ENCODE assay signal across 16 cellular contexts in the genomic region with DNA sequence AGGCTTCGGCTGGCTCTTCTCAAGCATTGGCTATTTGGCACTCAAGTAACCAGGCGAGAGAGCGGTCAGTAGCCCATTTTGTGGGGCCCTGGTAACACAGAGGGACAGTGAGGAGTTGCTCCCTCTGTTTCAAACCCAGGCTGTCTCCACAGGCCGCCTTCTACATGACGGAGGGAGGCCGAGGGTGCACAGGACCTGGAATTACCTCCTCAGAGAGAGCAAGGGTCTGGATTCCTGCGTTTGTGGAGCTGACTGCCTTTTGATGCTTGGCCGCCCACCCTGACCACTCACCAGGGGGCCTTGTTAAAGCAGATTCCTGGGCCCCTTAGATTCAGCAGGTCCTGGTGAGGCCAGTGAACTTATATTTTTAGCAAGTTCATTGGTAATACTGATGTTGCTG. TPM values are rescaled to one million over a fixed set of nuclear protein-coding genes. Genes with fewer than 3 reads are reported as not detected.
DNase-seq lines count a peak whose midpoint lies in the region; ATAC-seq and TF ChIP-seq lines count a peak whose summit lies in the region.
"Had no signal": no experiment of that assay in that cellular context is flagged by ENCODE, and none has a peak within 500 bp of the region (broad histone marks: within the 10 kb centered on the region; RNA-seq: fewer than 3 reads in every experiment).

No MANE protein-coding gene starts in this region.

- H3K4me1 Mint-ChIP-seq in activated CD8-positive, alpha-beta memory T cell treated with anti-CD3 and anti-CD28 coated beads, Interleukin-2, amount 10 ng/mL, durations not matched to agents 7 days and 5 days = peaks cover 37% of the 10 kb centered on the region
- H3K4me1 Mint-ChIP-seq in CD4-positive, alpha-beta T cell (ENCODE audit: low read depth) = peaks cover 46% of the 10 kb centered on the region
- no peaks in the 10 kb centered on the region for H3K4me1 Mint-ChIP-seq in endodermal cell
- H3K4me1 Mint-ChIP-seq in naive thymus-derived CD4-positive, alpha-beta T cell = peaks cover 43 to 62% (median 56%) of the 10 kb centered on the region in 7 donors
- H3K4me1 Mint-ChIP-seq: H9 had no signal

- DNase-seq in activated CD8-positive, alpha-beta memory T cell treated with anti-CD3 and anti-CD28 coated beads for 24 hours = peak; percentile 38
- DNase-seq in activated CD8-positive, alpha-beta memory T cell treated with anti-CD3 and anti-CD28 coated beads, Interleukin-2, amount 10 ng/mL, durations not matched to agents 7 days and 5 days = no peak
- DNase-seq in CD4-positive, alpha-beta T cell = no peak
- DNase-seq in endodermal cell = peak; percentile 28
- no peak for DNase-seq in naive thymus-derived CD4-positive, alpha-beta T cell
- DNase-seq in iPS-NIHi7 (ENCODE audit: extremely low spot score) = no peak
- no peak for DNase-seq in heart left ventricle
- DNase-seq: C1 segment of cervical spinal cord; Caco-2; CD8-positive, alpha-beta memory T cell; DND-41; GDM1; GOT3; H9 had no signal

- TF ChIP-seq CTCF in CD4-positive, alpha-beta T cell (IDR thresholded peaks at IDR 0.05) = no peak
- no peak for TF ChIP-seq CTCF in endodermal cell (conservative IDR thresholded peaks at IDR 0.05)
- no peak for TF ChIP-seq CTCF in gastroesophageal sphincter (IDR thresholded peaks at IDR 0.05)
- TF ChIP-seq CTCF in heart left ventricle (IDR thresholded peaks at IDR 0.05) = no peak

- TF ChIP-seq POLR2A in gastroesophageal sphincter (IDR thresholded peaks at IDR 0.05) = no peak
- no peak for TF ChIP-seq POLR2A in heart left ventricle (IDR thresholded peaks at IDR 0.05)

- H3K4me1 ChIP-seq in endodermal cell (ENCODE audit: control insufficient read depth, insufficient read depth, low read length) = peaks cover 3% of the 10 kb centered on the region
- peaks cover 37 to 56% of the 10 kb centered on the region in 2 donors for H3K4me1 ChIP-seq in naive thymus-derived CD4-positive, alpha-beta T cell (ENCODE audit: control insufficient read depth in 2 of 2, insufficient read depth in 2 of 2, low read length in 2 of 2)
- no peaks in the 10 kb centered on the region for H3K4me1 ChIP-seq in gastroesophageal sphincter
- H3K4me1 ChIP-seq in heart left ventricle = peaks cover 0 to 39% (median 0%) of the 10 kb centered on the region in 12 donors
- H3K4me1 ChIP-seq: Caco-2 had no signal

- H3K36me3 ChIP-seq in endodermal cell (ENCODE audit: control insufficient read depth, insufficient read depth, low read length) (peaks cover 96% of the 10 kb centered on the region), gastroesophageal sphincter (peaks cover 0 to 90% of the 10 kb centered on the region in 2 donors), heart left ventricle (peaks cover 0 to 98% (median 78%) of the 10 kb centered on the region in 9 donors)
- H3K36me3 ChIP-seq in naive thymus-derived CD4-positive, alpha-beta T cell (ENCODE audit: control insufficient read depth in 2 of 3, insufficient read depth in 3 of 3, low read length in 3 of 3) = peaks cover 25 to 70% (median 50%) of the 10 kb centered on the region in 3 experiments

- no peak overlapping the region for H3K9ac ChIP-seq in endodermal cell (ENCODE audit: extremely low read depth, low read length, poor library complexity, severe bottlenecking)

- no peaks in the 10 kb centered on the region for H3K27me3 ChIP-seq in CD4-positive, alpha-beta T cell (ENCODE audit: control insufficient read depth, insufficient read depth, low read length)
- H3K27me3 ChIP-seq in endodermal cell (ENCODE audit: control insufficient read depth, insufficient read depth, low read length, poor library complexity, severe bottlenecking) = no peaks in the 10 kb centered on the region
- H3K27me3 ChIP-seq in naive thymus-derived CD4-positive, alpha-beta T cell (ENCODE audit: control insufficient read depth in 2 of 2, insufficient read depth in 2 of 2, low read length in 2 of 2) = no peaks in the 10 kb centered on the region
- H3K27me3 ChIP-seq in gastroesophageal sphincter = no peaks in the 10 kb centered on the region
- no peaks in the 10 kb centered on the region for H3K27me3 ChIP-seq in heart left ventricle

- H3K4me3 ChIP-seq in endodermal cell (ENCODE audit: low read length) (no peak overlapping the region), gastroesophageal sphincter (no peak overlapping the region), heart left ventricle (no peak overlapping the region)
- no peak overlapping the region for H3K4me3 ChIP-seq in naive thymus-derived CD4-positive, alpha-beta T cell (ENCODE audit: low read length)

- H3K27ac Mint-ChIP-seq in activated CD8-positive, alpha-beta memory T cell treated with anti-CD3 and anti-CD28 coated beads, Interleukin-2, amount 10 ng/mL, durations not matched to agents 7 days and 5 days = no peak overlapping the region
- H3K27ac Mint-ChIP-seq in CD4-positive, alpha-beta T cell = peak overlapping the region; percentile 71
- H3K27ac Mint-ChIP-seq in endodermal cell = no peak overlapping the region
- peak overlapping the region in 4 of 9 donors; percentile 67 to 95 (median 82) for H3K27ac Mint-ChIP-seq in naive thymus-derived CD4-positive, alpha-beta T cell
- H3K27ac Mint-ChIP-seq: B cell, H9 had no signal

- H3K36me3 Mint-ChIP-seq in activated CD8-positive, alpha-beta memory T cell treated with anti-CD3 and anti-CD28 coated beads, Interleukin-2, amount 10 ng/mL, durations not matched to agents 7 days and 5 days = peaks cover 75% of the 10 kb centered on the region
- peaks cover 90% of the 10 kb centered on the region for H3K36me3 Mint-ChIP-seq in CD4-positive, alpha-beta T cell (ENCODE audit: low read depth)
- peaks cover 80% of the 10 kb centered on the region for H3K36me3 Mint-ChIP-seq in endodermal cell (ENCODE audit: low read depth)
- H3K36me3 Mint-ChIP-seq in naive thymus-derived CD4-positive, alpha-beta T cell = peaks cover 20 to 65% (median 61%) of the 10 kb centered on the region in 5 donors

- no peaks in the 10 kb centered on the region for H3K9me3 ChIP-seq in CD4-positive, alpha-beta T cell (ENCODE audit: control insufficient read depth, low read length)
- H3K9me3 ChIP-seq in endodermal cell (ENCODE audit: control insufficient read depth, low read length) (peaks cover 10% of the 10 kb centered on the region), gastroesophageal sphincter (no peaks in the 10 kb centered on the region), heart left ventricle (no peaks in the 10 kb centered on the region)
- no peaks in the 10 kb centered on the region for H3K9me3 ChIP-seq in naive thymus-derived CD4-positive, alpha-beta T cell (ENCODE audit: control insufficient read depth in 2 of 3, low read length in 3 of 3)
- H3K9me3 ChIP-seq: Caco-2 had no signal

- no peaks in the 10 kb centered on the region for H3K27me3 Mint-ChIP-seq in activated CD8-positive, alpha-beta memory T cell treated with anti-CD3 and anti-CD28 coated beads, Interleukin-2, amount 10 ng/mL, durations not matched to agents 7 days and 5 days
- no peaks in the 10 kb centered on the region for H3K27me3 Mint-ChIP-seq in CD4-positive, alpha-beta T cell
- no peaks in the 10 kb centered on the region for H3K27me3 Mint-ChIP-seq in endodermal cell (ENCODE audit: insufficient read depth)
- no peaks in the 10 kb centered on the region for H3K27me3 Mint-ChIP-seq in naive thymus-derived CD4-positive, alpha-beta T cell
- H3K27me3 Mint-ChIP-seq: B cell; CD8-positive, alpha-beta memory T cell had no signal

- intact Hi-C loops in CD4-positive, alpha-beta T cell (cut with DNase I, micrococcal nuclease) = no loop called here
- intact Hi-C loops in naive thymus-derived CD4-positive, alpha-beta T cell (cut with micrococcal nuclease) = no loop called here
- intact Hi-C loops in heart left ventricle (cut with DNase I) = loop anchor here in 1 of 10 donors (10.0 kb wide), 1 partner anchor 307 kb away; no protein-coding TSS in a partner anchor

- no peak for TF ChIP-seq EP300 in gastroesophageal sphincter (IDR thresholded peaks at IDR 0.05)

- no peak overlapping the region for H3K4me3 Mint-ChIP-seq in activated CD8-positive, alpha-beta memory T cell treated with anti-CD3 and anti-CD28 coated beads, Interleukin-2, amount 10 ng/mL, durations not matched to agents 7 days and 5 days
- H3K4me3 Mint-ChIP-seq in CD4-positive, alpha-beta T cell = no peak overlapping the region
- no peak overlapping the region for H3K4me3 Mint-ChIP-seq in endodermal cell
- H3K4me3 Mint-ChIP-seq in naive thymus-derived CD4-positive, alpha-beta T cell = no peak overlapping the region
- H3K4me3 Mint-ChIP-seq: B cell; CD8-positive, alpha-beta memory T cell; H9 had no signal

- no peaks in the 10 kb centered on the region for H3K9me3 Mint-ChIP-seq in activated CD8-positive, alpha-beta memory T cell treated with anti-CD3 and anti-CD28 coated beads, Interleukin-2, amount 10 ng/mL, durations not matched to agents 7 days and 5 days (ENCODE audit: low read depth)
- no peaks in the 10 kb centered on the region for H3K9me3 Mint-ChIP-seq in CD4-positive, alpha-beta T cell
- peaks cover 11% of the 10 kb centered on the region for H3K9me3 Mint-ChIP-seq in endodermal cell
- no peaks in the 10 kb centered on the region for H3K9me3 Mint-ChIP-seq in naive thymus-derived CD4-positive, alpha-beta T cell
- H3K9me3 Mint-ChIP-seq: CD8-positive, alpha-beta memory T cell; H9 had no signal

- no peak for ATAC-seq in activated CD8-positive, alpha-beta memory T cell treated with anti-CD3 and anti-CD28 coated beads, Interleukin-2, amount 10 ng/mL, durations not matched to agents 7 days and 5 days
- ATAC-seq in CD4-positive, alpha-beta T cell (ENCODE audit: poor library complexity) = no peak
- no peak for ATAC-seq in naive thymus-derived CD4-positive, alpha-beta T cell
- ATAC-seq in gastroesophageal sphincter (no peak), heart left ventricle (no peak)

- no peak overlapping the region for H3K27ac ChIP-seq in CD4-positive, alpha-beta T cell (ENCODE audit: low read depth, low read length)
- H3K27ac ChIP-seq in endodermal cell (ENCODE audit: low read depth, low read length) (no peak overlapping the region), gastroesophageal sphincter (no peak overlapping the region), heart left ventricle (no peak overlapping the region)
- peak overlapping the region; percentile 11 for H3K27ac ChIP-seq in naive thymus-derived CD4-positive, alpha-beta T cell (ENCODE audit: low read depth, low read length)

- WGBS in endodermal cell (ENCODE audit: insufficient coverage in 1 of 2, insufficient read length in 1 of 2), 2 experiments = 95% methylated on average over 6 to 8 of the region's 8 CpGs
- 92 to 93% methylated on average over 2 to 5 of the region's 8 CpGs for WGBS in gastroesophageal sphincter (ENCODE audit: low coverage in 1 of 2), 2 donors
- WGBS in heart left ventricle, 4 donors = 97 to 99% (median 98%) methylated on average over 7 to 8 of the region's 8 CpGs

- POLR2A ChIA-PET in CD4-positive, alpha-beta T cell (lab: Charles Lee) = interaction anchor here (1.2 kb wide), 1 partner anchor 11 kb away, joined by 4 read pairs; no protein-coding TSS in a partner anchor
- POLR2A ChIA-PET in naive thymus-derived CD4-positive, alpha-beta T cell (lab: Charles Lee) = no interaction called here

- CTCF ChIA-PET in activated CD8-positive, alpha-beta memory T cell treated with anti-CD3 and anti-CD28 coated beads, Interleukin-2, amount 10 ng/mL, durations not matched to agents 7 days and 5 days (lab: Charles Lee) = interaction anchor here (0.7 to 4.1 kb wide), 5 partner anchors 9 to 110 kb away, joined by 3 to 24 read pairs (median 6); no protein-coding TSS in a partner anchor
- CTCF ChIA-PET in CD4-positive, alpha-beta T cell (lab: Charles Lee) = interaction anchor here (0.7 to 3.1 kb wide), 6 partner anchors 9 to 109 kb away, joined by 3 to 15 read pairs (median 4); no protein-coding TSS in a partner anchor
- CTCF ChIA-PET in naive thymus-derived CD4-positive, alpha-beta T cell (lab: Charles Lee) = interaction anchor here (1.1 kb wide), 1 partner anchor 9 kb away, joined by 5 read pairs; no protein-coding TSS in a partner anchor

RNA-seq across cellular contexts. Expression of a gene that starts 12.3 kb away (rescaled TPM):
- 10 to 100 TPM; 57.9 to 87.6 TPM for total RNA-seq in activated CD8-positive, alpha-beta memory T cell treated with anti-CD3 and anti-CD28 coated beads, Interleukin-2, amount 10 ng/mL, durations not matched to agents 7 days and 5 days
- 100 to 1,000 TPM; 125 to 126 TPM for total RNA-seq in CD4-positive, alpha-beta T cell
- total RNA-seq in endodermal cell = 10 to 100 TPM; 40.5 to 46.3 TPM
- 22.0 TPM for polyA plus RNA-seq in endodermal cell (2013, experiment 1 of 2)
- 18.6 TPM for polyA plus RNA-seq in endodermal cell (2013, experiment 2 of 2)
- total RNA-seq in naive thymus-derived CD4-positive, alpha-beta T cell = 100 to 1,000 TPM in 1 of 5 experiments, 10 to 100 TPM in 4; 40.2 to 143 (median 89.4) TPM
- polyA plus RNA-seq in naive thymus-derived CD4-positive, alpha-beta T cell = 100 to 1,000 TPM; 119 to 121 TPM
- total RNA-seq in gastroesophageal sphincter = 10 to 100 TPM in 3 of 4 donors, 1 to 10 TPM in 1; 6.1 to 27.6 (median 12.0) TPM
- total RNA-seq in heart left ventricle = 10 to 100 TPM in 8 of 9 donors, 1 to 10 TPM in 1; 5.8 to 33.2 (median 18.8) TPM
- 10 to 100 TPM; 17.3 to 23.5 TPM for polyA plus RNA-seq in heart left ventricle

Comparison
In these comparisons a context has a peak if more than half of its experiments do, and no peak if none do; other contexts are left out.
1. DNase-seq: peak in activated CD8-positive, alpha-beta memory T cell treated with anti-CD3 and anti-CD28 coated beads for 24 hours (single experiment) and endodermal cell (single experiment); none in activated CD8-positive, alpha-beta memory T cell treated with anti-CD3 and anti-CD28 coated beads, Interleukin-2, amount 10 ng/mL, durations not matched to agents 7 days and 5 days (single experiment), CD4-positive, alpha-beta T cell (0 of 10), naive thymus-derived CD4-positive, alpha-beta T cell (0 of 9), iPS-NIHi7 (single experiment) and heart left ventricle (0 of 5).